ENCODE assay signal across 8 cellular contexts in genomic region chr9:133782157-133783130, GRCh38. TPM values are rescaled to one million over a fixed set of nuclear protein-coding genes. Genes with fewer than 3 reads are reported as not detected.
DNase-seq lines count a peak whose midpoint lies in the region; ATAC-seq and TF ChIP-seq lines count a peak whose summit lies in the region.

No MANE protein-coding gene starts in this region.

- no peak overlapping the region for H3K4me3 ChIP-seq in upper lobe of right lung

- H3K36me3 ChIP-seq in upper lobe of right lung, result peaks cover 18% of the 10 kb centered on the region

- H3K27ac ChIP-seq in RWPE1 (peak overlapping the region; percentile 63), upper lobe of right lung (no peak overlapping the region)

- CTCF ChIA-PET in RWPE1 (lab: Yijun Ruan, JAX), result interaction anchor here (0.5 to 7.5 kb wide), 24 partner anchors 9 to 424 kb away, joined by 3 to 102 read pairs (median 4); no protein-coding TSS in a partner anchor

- TF ChIP-seq CTCF in RWPE1 (conservative IDR thresholded peaks at IDR 0.05; ENCODE audit: low read depth) (peak; percentile 95), upper lobe of right lung (IDR thresholded peaks at IDR 0.05) (peak; percentile 82)

- H3K9me3 ChIP-seq in upper lobe of right lung, result no peaks in the 10 kb centered on the region

- no peaks in the 10 kb centered on the region for H3K4me1 ChIP-seq in upper lobe of right lung

- POLR2A ChIA-PET in RWPE1 (lab: Yijun Ruan, JAX; ENCODE audit: low non-redundant PET), result interaction anchor here (0.9 kb wide), 1 partner anchor 212 kb away, joined by 4 read pairs; no protein-coding TSS in a partner anchor

- DNase-seq in CD1c-positive myeloid dendritic cell (ENCODE audit: extremely low spot score) (peak; percentile 69), HK-2 (ENCODE audit: unreplicated experiment) (peak; percentile 49), RWPE1 (ENCODE audit: low spot score) (peak; percentile 73), germinal center (ENCODE audit: low spot score) (peak; percentile 77), pons (ENCODE audit: low spot score) (peak; percentile 63), upper lobe of right lung (peak; percentile 80)
- peak; percentile 42 for DNase-seq in activated gamma-delta T cell treated with anti-CD3 and anti-CD28 coated beads, Interleukin-2, amount 50 U/mL, for 16 hours (ENCODE audit: low read depth)

- no peaks in the 10 kb centered on the region for H3K27me3 ChIP-seq in upper lobe of right lung

- intact Hi-C loops in upper lobe of right lung (cut with DNase I), result loop anchor here (5.0 kb wide), 1 partner anchor 215 kb away; no protein-coding TSS in a partner anchor

- ATAC-seq in upper lobe of right lung (peak; percentile 71), HG03135 (IDR thresholded peaks at IDR 0.05; ENCODE audit: unreplicated experiment) (no peak)

RNA-seq across cellular contexts. Expression of gene SARDH, which starts 44.3 kb away (rescaled TPM):
- total RNA-seq in upper lobe of right lung, result 6.8 TPM
